In the genomic region with DNA sequence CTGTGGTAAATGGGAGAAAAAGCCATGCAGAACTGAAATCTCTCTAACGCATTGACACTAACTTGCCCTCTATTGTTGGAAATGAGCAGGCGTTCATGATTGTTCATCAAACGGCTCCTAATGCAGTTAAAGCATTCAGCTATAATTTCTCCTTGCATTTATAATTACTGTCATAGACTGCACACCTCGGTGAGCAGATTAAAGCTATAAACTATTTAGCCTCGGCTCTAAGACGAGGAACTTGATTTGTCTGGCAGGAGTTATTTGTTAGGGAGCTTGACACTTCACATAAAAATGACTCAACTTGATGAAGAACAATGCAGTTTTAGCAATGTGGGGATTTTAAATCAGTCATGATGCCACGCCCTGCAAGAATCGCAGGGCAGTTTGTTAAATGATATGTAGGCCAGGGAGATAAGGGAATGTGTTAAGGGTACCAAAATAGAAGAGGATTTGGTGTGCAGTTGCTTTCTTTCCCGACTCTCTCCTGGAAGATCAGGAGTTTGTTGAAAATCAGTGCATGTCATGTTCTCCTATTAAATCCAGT, we compare ENCODE assay signal across 20 cellular contexts.
DNase-seq lines count a peak whose midpoint lies in the region; TF ChIP-seq lines count a peak whose summit lies in the region.
"Had no signal": no experiment of that assay in that cellular context is flagged by ENCODE, and none has a peak within 500 bp of the region (broad histone marks: within the 10 kb centered on the region; RNA-seq: fewer than 3 reads in every experiment).

No MANE protein-coding gene starts in this region.

- no peak overlapping the region for H3K9ac ChIP-seq in mammary epithelial cell (ENCODE audit: insufficient read depth, low read length)
- H3K9ac ChIP-seq: KMS-11 had no signal

- no peak overlapping the region for H3K4me3 Mint-ChIP-seq in MCF 10A (ENCODE audit: unreplicated experiment)

- in situ Hi-C loops in mammary epithelial cell (cut with MboI; ENCODE audit: low sequenced_read_pairs in 2 of 2): no loop called here

- no peaks in the 10 kb centered on the region for H3K4me1 ChIP-seq in mammary epithelial cell (ENCODE audit: insufficient read depth, low read length)
- H3K4me1 ChIP-seq in uterus: no peaks in the 10 kb centered on the region
- no peaks in the 10 kb centered on the region for H3K4me1 ChIP-seq in esophagus muscularis mucosa
- H3K4me1 ChIP-seq: Peyer's patch had no signal

- DNase-seq in mammary epithelial cell (peak; percentile 3), MCF 10A (ENCODE audit: unreplicated experiment) (no peak), RWPE1 (ENCODE audit: low spot score) (peak; percentile 35), left kidney (ENCODE audit: low read depth, low spot score) (peak; percentile 51), uterus (no peak), esophagus muscularis mucosa (ENCODE audit: extremely low spot score) (no peak), cerebellum (ENCODE audit: low spot score) (no peak)
- DNase-seq: ACHN, AML-193, COR-L47, DMS153, EL, MG63, NCI-H1092, NCI-H1694, NCI-H2171 treated with DMSO at 0.1 percent for 48 hours, NCI-H446 treated with DMSO at 0.1 percent for 48 hours, Peyer's patch, SHP77 had no signal

- H3K27me3 ChIP-seq in mammary epithelial cell (ENCODE audit: insufficient read depth, low read length): no peaks in the 10 kb centered on the region
- H3K27me3 ChIP-seq in uterus: no peaks in the 10 kb centered on the region
- H3K27me3 ChIP-seq in esophagus muscularis mucosa: no peaks in the 10 kb centered on the region
- H3K27me3 ChIP-seq: Peyer's patch had no signal

- no peaks in the 10 kb centered on the region for H3K9me3 Mint-ChIP-seq in MCF 10A (ENCODE audit: unreplicated experiment)

- WGBS in mammary epithelial cell (ENCODE audit: low coverage, missing lambda C conversion rate): 83% methylated on average over 9 of the region's 9 CpGs
- WGBS in esophagus muscularis mucosa: 54% methylated on average over 9 of the region's 9 CpGs

- no peak for TF ChIP-seq POLR2A in uterus (IDR thresholded peaks at IDR 0.05)
- TF ChIP-seq POLR2A in esophagus muscularis mucosa (IDR thresholded peaks at IDR 0.05; ENCODE audit: low read depth): no peak

- BruUV-seq in mammary epithelial cell (replicated peaks; lab: Mats Ljungman, UMichigan) (no TSS peak), MCF 10A (replicated peaks; lab: Mats Ljungman, UMichigan) (no TSS peak)

- TF ChIP-seq EP300 in esophagus muscularis mucosa (IDR thresholded peaks at IDR 0.05): no peak

- intact Hi-C loops in mammary epithelial cell (cut with micrococcal nuclease) (no loop called here), MCF 10A (cut with micrococcal nuclease) (no loop called here), uterus (cut with DNase I; ENCODE audit: low total_unique reads) (no loop called here), esophagus muscularis mucosa (cut with DNase I) (no loop called here)

- TF ChIP-seq CTCF in mammary epithelial cell (conservative IDR thresholded peaks at IDR 0.05 in 1 of 2, IDR thresholded peaks at IDR 0.05 in 1 of 2; ENCODE audit: extremely low read depth in 1 of 2, insufficient read depth in 1 of 2, low read depth in 1 of 2, low read length in 2 of 2) (no peak), MCF 10A (IDR thresholded peaks at IDR 0.05; ENCODE audit: unreplicated experiment) (no peak), RWPE1 (conservative IDR thresholded peaks at IDR 0.05; ENCODE audit: low read depth) (no peak), uterus (IDR thresholded peaks at IDR 0.05) (no peak), esophagus muscularis mucosa (IDR thresholded peaks at IDR 0.05) (no peak)

- CTCF ChIA-PET in mammary epithelial cell (lab: Charles Lee; ENCODE audit: low non-redundant PET): interaction anchor here (0.6 kb wide), 1 partner anchor 29 kb away, joined by 3 read pairs; no protein-coding TSS in a partner anchor
- CTCF ChIA-PET in MCF 10A (lab: Yijun Ruan, JAX): interaction anchor here (0.6 to 1.5 kb wide), 4 partner anchors 515 to 950 kb away, joined by 3 to 4 read pairs (median 4); no protein-coding TSS in a partner anchor
- CTCF ChIA-PET in RWPE1 (lab: Yijun Ruan, JAX): interaction anchor here (0.5 to 0.6 kb wide), 3 partner anchors 470 to 949 kb away, joined by 3 to 7 read pairs (median 4); no protein-coding TSS in a partner anchor

- dilution Hi-C loops in mammary epithelial cell (cut with HindIII; ENCODE audit: low sequenced_read_pairs): no loop called here

- H3K27me3 Mint-ChIP-seq in MCF 10A (ENCODE audit: insufficient read depth, unreplicated experiment): no peaks in the 10 kb centered on the region

- H3K79me2 ChIP-seq in mammary epithelial cell (ENCODE audit: insufficient read depth, low read length): no peaks in the 10 kb centered on the region

- H3K4me3 ChIP-seq in mammary epithelial cell (replicated peaks in 1 of 3; ENCODE audit: insufficient read depth in 1 of 3, low read depth in 2 of 3, low read length in 3 of 3): no peak overlapping the region
- H3K4me3 ChIP-seq in uterus: no peak overlapping the region
- no peak overlapping the region for H3K4me3 ChIP-seq in esophagus muscularis mucosa
- H3K4me3 ChIP-seq: MG63, Peyer's patch had no signal

- POLR2A ChIA-PET in MCF 10A (lab: Yijun Ruan, JAX): no interaction called here
- POLR2A ChIA-PET in RWPE1 (lab: Yijun Ruan, JAX; ENCODE audit: low non-redundant PET): interaction anchor here (0.6 kb wide), 1 partner anchor 1128 kb away, joined by 3 read pairs; no protein-coding TSS in a partner anchor

- no peak overlapping the region for H3K4me2 ChIP-seq in mammary epithelial cell (ENCODE audit: insufficient read depth, low read depth, low read length)
- H3K4me2 ChIP-seq: KMS-11 had no signal

- no peaks in the 10 kb centered on the region for H4K20me1 ChIP-seq in mammary epithelial cell (ENCODE audit: insufficient read depth, low read length)

- H3K27ac ChIP-seq in mammary epithelial cell (ENCODE audit: insufficient read depth, low read depth, low read length): no peak overlapping the region
- H3K27ac ChIP-seq in RWPE1: no peak overlapping the region
- no peak overlapping the region for H3K27ac ChIP-seq in uterus
- H3K27ac ChIP-seq in esophagus muscularis mucosa (replicated peaks in 1 of 4): no peak overlapping the region
- H3K27ac ChIP-seq: KMS-11, Peyer's patch had no signal

- H3K9me3 ChIP-seq in mammary epithelial cell (replicated peaks; ENCODE audit: insufficient read depth, low read length) (no peaks in the 10 kb centered on the region), uterus (no peaks in the 10 kb centered on the region), esophagus muscularis mucosa (no peaks in the 10 kb centered on the region)
- H3K9me3 ChIP-seq: MG63, Peyer's patch had no signal

- H3K4me1 Mint-ChIP-seq in MCF 10A (ENCODE audit: insufficient read depth, unreplicated experiment): no peaks in the 10 kb centered on the region

- no peak overlapping the region for H2AFZ ChIP-seq in mammary epithelial cell (ENCODE audit: low read depth, low read length)

- H3K27ac Mint-ChIP-seq in MCF 10A (ENCODE audit: low read depth, unreplicated experiment): no peak overlapping the region

- H3K36me3 ChIP-seq in mammary epithelial cell (ENCODE audit: insufficient read depth, low read length) (no peaks in the 10 kb centered on the region), uterus (no peaks in the 10 kb centered on the region), esophagus muscularis mucosa (no peaks in the 10 kb centered on the region)
- H3K36me3 ChIP-seq: MG63, Peyer's patch had no signal

- H3K36me3 Mint-ChIP-seq in MCF 10A (ENCODE audit: insufficient read depth, unreplicated experiment): no peaks in the 10 kb centered on the region

Comparison
In these comparisons a context has a peak if more than half of its experiments do, and no peak if none do; other contexts are left out.
1. DNase-seq: peak in mammary epithelial cell (single experiment), RWPE1 (single experiment) and left kidney (single experiment); none in MCF 10A (single experiment), uterus (0 of 2), esophagus muscularis mucosa (single experiment) and cerebellum (single experiment).